Comparison of ENCODE assay signal across 1 cellular context in genomic region chr11:27363576-27364115, GRCh38.
TF ChIP-seq lines count a peak whose summit lies in the region.

No MANE protein-coding gene starts in this region.

TF ChIP-seq in GM23338, 12 proteins besides CTCF, POLR2A, EP300 and RAD21 (continued from another document):
- TF ChIP-seq REST (IDR thresholded peaks at IDR 0.05; ENCODE audit: unreplicated experiment), result no peak
- TF ChIP-seq STAT1 (IDR thresholded peaks at IDR 0.05; ENCODE audit: unreplicated experiment), result no peak
- TF ChIP-seq JUNB (IDR thresholded peaks at IDR 0.05; ENCODE audit: unreplicated experiment), result no peak
- no peak for TF ChIP-seq EZH2 (IDR thresholded peaks at IDR 0.05; ENCODE audit: low read depth, unreplicated experiment)
